ENCODE assay signal across 36 cellular contexts in the genomic region with DNA sequence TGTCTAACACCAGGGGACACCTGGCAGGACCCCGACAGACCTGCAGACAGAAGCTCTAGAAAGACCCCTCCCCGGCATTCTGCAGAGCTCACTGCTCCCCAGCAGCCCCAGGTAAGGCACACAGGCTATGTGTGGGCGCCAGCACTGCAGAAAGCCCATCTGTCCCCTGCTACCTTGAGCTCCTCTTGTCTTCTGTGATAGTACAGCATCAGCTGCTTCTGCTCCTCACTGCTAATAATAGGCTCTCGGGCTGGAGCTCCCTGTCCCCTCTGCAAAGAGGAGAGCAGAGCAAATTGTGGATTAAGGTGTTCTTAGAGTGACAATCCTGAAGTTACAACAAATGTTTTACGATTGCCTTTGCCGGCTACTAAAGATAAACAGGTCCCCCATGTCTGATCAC. TPM values are rescaled to one million over a fixed set of nuclear protein-coding genes. Genes with fewer than 3 reads are reported as not detected.
"Had no signal": no experiment of that assay in that cellular context is flagged by ENCODE, and none has a peak within 500 bp of the region (broad histone marks: within the 10 kb centered on the region; RNA-seq: fewer than 3 reads in every experiment).

No MANE protein-coding gene starts in this region.

- H3K4me3 ChIP-seq: adrenal gland, breast epithelium, gastrocnemius medialis, lower lobe of right lung, neural progenitor cell, psoas muscle, sigmoid colon, smooth muscle cell, suprapubic skin, tibial artery had no signal

- H3K27ac ChIP-seq: adrenal gland, breast epithelium, gastrocnemius medialis, lower lobe of right lung, neural progenitor cell, parathyroid adenoma, psoas muscle, sigmoid colon, suprapubic skin, tibial artery, VCaP had no signal

- H3K27me3 Mint-ChIP-seq: activated CD4-positive, alpha-beta memory T cell treated with anti-CD3 and anti-CD28 coated beads for 36 hours; activated naive CD8-positive, alpha-beta T cell treated with anti-CD3 and anti-CD28 coated beads for 36 hours; naive thymus-derived CD8-positive, alpha-beta T cell; stimulated activated naive B cell treated with anti-CD40 and anti-IgM and Interleukin-4, amounts not matched to agents 10 μg/mL and 1 μg/mL and 100 μg/mL, for 72 hours had no signal

- H3K9me3 Mint-ChIP-seq: activated CD4-positive, alpha-beta memory T cell treated with anti-CD3 and anti-CD28 coated beads for 36 hours; activated naive CD4-positive, alpha-beta T cell treated with anti-CD3 and anti-CD28 coated beads for 36 hours; activated naive CD8-positive, alpha-beta T cell treated with anti-CD3 and anti-CD28 coated beads for 36 hours; activated T-helper 1 cell treated with anti-CD3 and anti-CD28 coated beads, Interleukin-12 subunit alpha, Interleukin-12 subunit beta, Interleukin-2, Interleukin-4 antibody, amounts not matched to agents 30 ng/mL and 10 ng/mL and 1 ng/mL, durations not matched to agents 14 hours and 24 hours and 36 hours; naive thymus-derived CD8-positive, alpha-beta T cell; neural progenitor cell; stimulated activated naive B cell treated with anti-CD40 and anti-IgM and Interleukin-4, amounts not matched to agents 10 μg/mL and 1 μg/mL and 100 μg/mL, for 72 hours had no signal

- H3K4me3 Mint-ChIP-seq: activated CD4-positive, alpha-beta memory T cell treated with anti-CD3 and anti-CD28 coated beads for 36 hours; activated naive CD4-positive, alpha-beta T cell treated with anti-CD3 and anti-CD28 coated beads for 36 hours; activated naive CD8-positive, alpha-beta T cell treated with anti-CD3 and anti-CD28 coated beads for 36 hours; activated T-helper 1 cell treated with anti-CD3 and anti-CD28 coated beads, Interleukin-12 subunit alpha, Interleukin-12 subunit beta, Interleukin-2, Interleukin-4 antibody, amounts not matched to agents 30 ng/mL and 10 ng/mL and 1 ng/mL, durations not matched to agents 14 hours and 24 hours and 36 hours; naive thymus-derived CD8-positive, alpha-beta T cell; neural progenitor cell; stimulated activated naive B cell treated with anti-CD40 and anti-IgM and Interleukin-4, amounts not matched to agents 10 μg/mL and 1 μg/mL and 100 μg/mL, for 72 hours had no signal

- H3K9ac ChIP-seq: neural progenitor cell, parathyroid adenoma had no signal

- H3K4me2 ChIP-seq: neural progenitor cell, smooth muscle cell had no signal

- H3K4me1 Mint-ChIP-seq: activated naive CD8-positive, alpha-beta T cell treated with anti-CD3 and anti-CD28 coated beads for 36 hours; stimulated activated naive B cell treated with anti-CD40 and anti-IgM and Interleukin-4, amounts not matched to agents 10 μg/mL and 1 μg/mL and 100 μg/mL, for 72 hours had no signal

- H3K36me3 ChIP-seq: neural progenitor cell had no signal

- FAIRE-seq: astrocyte, colon, TTC549 had no signal

- ATAC-seq: activated CD4-positive, CD25-positive, alpha-beta regulatory T cell treated with anti-CD3 and anti-CD28 coated beads, Interleukin-2, amount 50 U/mL, for 24 hours; gastrocnemius medialis; left lobe of liver; lower lobe of right lung; naive thymus-derived CD8-positive, alpha-beta T cell; psoas muscle; stimulated activated naive B cell treated with anti-CD40 and anti-IgM and Interleukin-4, amounts not matched to agents 10 μg/mL and 1 μg/mL and 100 μg/mL, for 72 hours had no signal

- H3K27ac Mint-ChIP-seq: activated CD4-positive, alpha-beta memory T cell treated with anti-CD3 and anti-CD28 coated beads for 36 hours; activated naive CD4-positive, alpha-beta T cell treated with anti-CD3 and anti-CD28 coated beads for 36 hours; activated naive CD8-positive, alpha-beta T cell treated with anti-CD3 and anti-CD28 coated beads for 36 hours; activated T-helper 1 cell treated with anti-CD3 and anti-CD28 coated beads, Interleukin-12 subunit alpha, Interleukin-12 subunit beta, Interleukin-2, Interleukin-4 antibody, amounts not matched to agents 30 ng/mL and 10 ng/mL and 1 ng/mL, durations not matched to agents 14 hours and 24 hours and 36 hours; neural progenitor cell; stimulated activated naive B cell treated with anti-CD40 and anti-IgM and Interleukin-4, amounts not matched to agents 10 μg/mL and 1 μg/mL and 100 μg/mL, for 72 hours had no signal

- H3K9me3 ChIP-seq: adrenal gland, breast epithelium, gastrocnemius medialis, lower lobe of right lung, psoas muscle, sigmoid colon, suprapubic skin, tibial artery had no signal

- H2AFZ ChIP-seq: neural progenitor cell, parathyroid adenoma had no signal

- H3K79me2 ChIP-seq: parathyroid adenoma had no signal

- DNase-seq: activated CD4-positive, alpha-beta memory T cell treated with anti-CD3 and anti-CD28 coated beads for 36 hours; activated CD4-positive, alpha-beta T cell treated with anti-CD3 and anti-CD28 coated beads for 48 hours; activated CD8-positive, alpha-beta memory T cell treated with anti-CD3 and anti-CD28 coated beads, Interleukin-2, amount 50 U/mL, for 4 hours; activated effector memory CD4-positive, alpha-beta T cell treated with anti-CD3 and anti-CD28 coated beads, Interleukin-2, amount 50 U/mL, for 16 hours; activated naive CD4-positive, alpha-beta T cell treated with anti-CD3 and anti-CD28 coated beads for 36 hours; activated naive CD8-positive, alpha-beta T cell treated with anti-CD3 and anti-CD28 coated beads for 36 hours; activated T-cell treated with anti-CD3 and anti-CD28 coated beads, Interleukin-2, amount 50 U/mL, for 1 hour; adrenal gland; central memory CD4-positive, alpha-beta T cell; effector memory CD4-positive, alpha-beta T cell; erythroblast; gastrocnemius medialis; hippocampal formation; lower lobe of right lung; mesenchymal stem cell; naive thymus-derived CD8-positive, alpha-beta T cell; occipital lobe; psoas muscle; sigmoid colon; stimulated activated CD4-positive, alpha-beta T cell treated with anti-CD3 and anti-CD28 coated beads, Interleukin-15, amount 100 ng/mL, for 24 hours; stimulated activated CD4-positive, alpha-beta T cell treated with anti-CD3 and anti-CD28 coated beads, Interleukin-2, amount 100 ng/mL, for 24 hours; stimulated activated naive B cell treated with anti-CD40 and anti-IgM and Interleukin-4, amounts not matched to agents 10 μg/mL and 1 μg/mL and 100 μg/mL, for 72 hours; T-helper 9 cell; tibial artery had no signal

- H3K4me1 ChIP-seq: adrenal gland, breast epithelium, gastrocnemius medialis, lower lobe of right lung, parathyroid adenoma, psoas muscle, sigmoid colon, suprapubic skin, tibial artery had no signal

- H3K27me3 ChIP-seq: adrenal gland, breast epithelium, gastrocnemius medialis, neural progenitor cell, sigmoid colon, suprapubic skin, tibial artery had no signal

RNA-seq across cellular contexts. Expression of gene TCP10L, which starts 16.8 kb away (rescaled TPM):
- total RNA-seq: smooth muscle cell had no signal
